Comparison of ENCODE assay signal across 2 cellular contexts in genomic region chr5:103280962-103281361, GRCh38.
TF ChIP-seq lines count a peak whose summit lies in the region.

No MANE protein-coding gene starts in this region.

TF ChIP-seq in GM23338, 12 proteins besides CTCF, POLR2A, EP300 and RAD21 (continued from another document):
- no peak for TF ChIP-seq REST (IDR thresholded peaks at IDR 0.05; ENCODE audit: unreplicated experiment)
- TF ChIP-seq ZNF331 (CRISPR knock-in tag; IDR thresholded peaks at IDR 0.05; ENCODE audit: low read depth): no peak
- TF ChIP-seq, protein P1, sequence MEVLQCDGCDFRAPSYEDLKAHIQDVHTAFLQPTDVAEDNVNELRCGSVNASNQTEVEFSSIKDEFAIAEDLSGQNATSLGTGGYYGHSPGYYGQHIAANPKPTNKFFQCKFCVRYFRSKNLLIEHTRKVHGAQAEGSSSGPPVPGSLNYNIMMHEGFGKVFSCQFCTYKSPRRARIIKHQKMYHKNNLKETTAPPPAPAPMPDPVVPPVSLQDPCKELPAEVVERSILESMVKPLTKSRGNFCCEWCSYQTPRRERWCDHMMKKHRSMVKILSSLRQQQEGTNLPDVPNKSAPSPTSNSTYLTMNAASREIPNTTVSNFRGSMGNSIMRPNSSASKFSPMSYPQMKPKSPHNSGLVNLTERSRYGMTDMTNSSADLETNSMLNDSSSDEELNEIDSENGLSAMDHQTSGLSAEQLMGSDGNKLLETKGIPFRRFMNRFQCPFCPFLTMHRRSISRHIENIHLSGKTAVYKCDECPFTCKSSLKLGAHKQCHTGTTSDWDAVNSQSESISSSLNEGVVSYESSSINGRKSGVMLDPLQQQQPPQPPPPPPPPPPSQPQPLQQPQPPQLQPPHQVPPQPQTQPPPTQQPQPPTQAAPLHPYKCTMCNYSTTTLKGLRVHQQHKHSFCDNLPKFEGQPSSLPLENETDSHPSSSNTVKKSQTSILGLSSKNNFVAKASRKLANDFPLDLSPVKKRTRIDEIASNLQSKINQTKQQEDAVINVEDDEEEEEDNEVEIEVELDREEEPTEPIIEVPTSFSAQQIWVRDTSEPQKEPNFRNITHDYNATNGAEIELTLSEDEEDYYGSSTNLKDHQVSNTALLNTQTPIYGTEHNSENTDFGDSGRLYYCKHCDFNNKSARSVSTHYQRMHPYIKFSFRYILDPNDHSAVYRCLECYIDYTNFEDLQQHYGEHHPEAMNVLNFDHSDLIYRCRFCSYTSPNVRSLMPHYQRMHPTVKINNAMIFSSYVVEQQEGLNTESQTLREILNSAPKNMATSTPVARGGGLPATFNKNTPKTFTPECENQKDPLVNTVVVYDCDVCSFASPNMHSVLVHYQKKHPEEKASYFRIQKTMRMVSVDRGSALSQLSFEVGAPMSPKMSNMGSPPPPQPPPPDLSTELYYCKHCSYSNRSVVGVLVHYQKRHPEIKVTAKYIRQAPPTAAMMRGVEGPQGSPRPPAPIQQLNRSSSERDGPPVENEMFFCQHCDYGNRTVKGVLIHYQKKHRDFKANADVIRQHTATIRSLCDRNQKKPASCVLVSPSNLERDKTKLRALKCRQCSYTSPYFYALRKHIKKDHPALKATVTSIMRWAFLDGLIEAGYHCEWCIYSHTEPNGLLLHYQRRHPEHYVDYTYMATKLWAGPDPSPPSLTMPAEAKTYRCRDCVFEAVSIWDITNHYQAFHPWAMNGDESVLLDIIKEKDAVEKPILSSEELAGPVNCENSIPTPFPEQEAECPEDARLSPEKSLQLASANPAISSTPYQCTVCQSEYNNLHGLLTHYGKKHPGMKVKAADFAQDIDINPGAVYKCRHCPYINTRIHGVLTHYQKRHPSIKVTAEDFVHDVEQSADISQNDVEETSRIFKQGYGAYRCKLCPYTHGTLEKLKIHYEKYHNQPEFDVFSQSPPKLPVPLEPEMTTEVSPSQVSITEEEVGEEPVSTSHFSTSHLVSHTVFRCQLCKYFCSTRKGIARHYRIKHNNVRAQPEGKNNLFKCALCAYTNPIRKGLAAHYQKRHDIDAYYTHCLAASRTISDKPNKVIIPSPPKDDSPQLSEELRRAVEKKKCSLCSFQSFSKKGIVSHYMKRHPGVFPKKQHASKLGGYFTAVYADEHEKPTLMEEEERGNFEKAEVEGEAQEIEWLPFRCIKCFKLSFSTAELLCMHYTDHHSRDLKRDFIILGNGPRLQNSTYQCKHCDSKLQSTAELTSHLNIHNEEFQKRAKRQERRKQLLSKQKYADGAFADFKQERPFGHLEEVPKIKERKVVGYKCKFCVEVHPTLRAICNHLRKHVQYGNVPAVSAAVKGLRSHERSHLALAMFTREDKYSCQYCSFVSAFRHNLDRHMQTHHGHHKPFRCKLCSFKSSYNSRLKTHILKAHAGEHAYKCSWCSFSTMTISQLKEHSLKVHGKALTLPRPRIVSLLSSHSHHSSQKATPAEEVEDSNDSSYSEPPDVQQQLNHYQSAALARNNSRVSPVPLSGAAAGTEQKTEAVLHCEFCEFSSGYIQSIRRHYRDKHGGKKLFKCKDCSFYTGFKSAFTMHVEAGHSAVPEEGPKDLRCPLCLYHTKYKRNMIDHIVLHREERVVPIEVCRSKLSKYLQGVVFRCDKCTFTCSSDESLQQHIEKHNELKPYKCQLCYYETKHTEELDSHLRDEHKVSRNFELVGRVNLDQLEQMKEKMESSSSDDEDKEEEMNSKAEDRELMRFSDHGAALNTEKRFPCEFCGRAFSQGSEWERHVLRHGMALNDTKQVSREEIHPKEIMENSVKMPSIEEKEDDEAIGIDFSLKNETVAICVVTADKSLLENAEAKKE (CRISPR knock-in tag; IDR thresholded peaks at IDR 0.05): no peak
- TF ChIP-seq EZH2phosphoT487 (IDR thresholded peaks at IDR 0.05; ENCODE audit: unreplicated experiment): no peak
- no peak for TF ChIP-seq ZNF114 (CRISPR knock-in tag; IDR thresholded peaks at IDR 0.05)
TF ChIP-seq in GM23338: peak in this region for 0.

TF ChIP-seq in K562, 482 proteins besides CTCF, POLR2A, EP300 and RAD21 (continued from another document and continues in another):
- TF ChIP-seq, protein P2, sequence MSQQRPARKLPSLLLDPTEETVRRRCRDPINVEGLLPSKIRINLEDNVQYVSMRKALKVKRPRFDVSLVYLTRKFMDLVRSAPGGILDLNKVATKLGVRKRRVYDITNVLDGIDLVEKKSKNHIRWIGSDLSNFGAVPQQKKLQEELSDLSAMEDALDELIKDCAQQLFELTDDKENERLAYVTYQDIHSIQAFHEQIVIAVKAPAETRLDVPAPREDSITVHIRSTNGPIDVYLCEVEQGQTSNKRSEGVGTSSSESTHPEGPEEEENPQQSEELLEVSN (IDR thresholded peaks at IDR 0.05; ENCODE audit: borderline replicate concordance in 1 of 2, extremely low read depth in 1 of 2, insufficient read depth in 1 of 2, insufficient read length in 1 of 2, low read depth in 1 of 2, low read length in 1 of 2, poor library complexity in 1 of 2, severe bottlenecking in 1 of 2): no peak
- TF ChIP-seq ZNF23 (CRISPR knock-in tag; IDR thresholded peaks at IDR 0.05) (0 out of 2 replicates have a peak, but pooled peaks have one; percentile 72), ARID1B (IDR thresholded peaks at IDR 0.05) (peak; percentile 68), CBFA2T3 (IDR thresholded peaks at IDR 0.05) (peak; percentile 88), SNIP1 (IDR thresholded peaks at IDR 0.05; ENCODE audit: low read depth) (no peak), ZNF436 (CRISPR knock-in tag; IDR thresholded peaks at IDR 0.05) (no peak), ZNF785 (CRISPR knock-in tag; IDR thresholded peaks at IDR 0.05) (no peak), IRF2 (CRISPR knock-in tag; IDR thresholded peaks at IDR 0.05) (no peak), SIN3A (IDR thresholded peaks at IDR 0.05; ENCODE audit: borderline replicate concordance in 2 of 2, control insufficient read depth in 1 of 2, low read depth in 2 of 2, low read length in 2 of 2) (no peak), CBFA2T2 (conservative IDR thresholded peaks at IDR 0.05) (peak; percentile 84), ZNF778 (CRISPR knock-in tag; IDR thresholded peaks at IDR 0.05) (no peak), TAL1 (IDR thresholded peaks at IDR 0.05) (peak; percentile 80), PRPF4 (IDR thresholded peaks at IDR 0.05; ENCODE audit: insufficient read depth, low read depth, low read length, poor library complexity, severe bottlenecking) (no peak), GTF2E2 (tag; IDR thresholded peaks at IDR 0.05) (no peak), EGR1 (conservative IDR thresholded peaks at IDR 0.05) (no peak), NCOR1 (IDR thresholded peaks at IDR 0.05) (peak; percentile 63), E2F1 (CRISPR knock-in tag; IDR thresholded peaks at IDR 0.05) (no peak), TCF3 (CRISPR knock-in tag; IDR thresholded peaks at IDR 0.05) (peak; percentile 58), EP400 (IDR thresholded peaks at IDR 0.05) (peak; percentile 33; the same call in 1 of the 2 replicates), ZNF75A (CRISPR knock-in tag; IDR thresholded peaks at IDR 0.05) (no peak), STAT5A (IDR thresholded peaks at IDR 0.05; ENCODE audit: borderline replicate concordance, low read length) (peak; percentile 34; the same call in 1 of the 2 replicates), POLR2AphosphoS5 (IDR thresholded peaks at IDR 0.05; ENCODE audit: control insufficient read depth, insufficient read depth, low read depth, low read length) (peak; percentile 77), FOS (IDR thresholded peaks at IDR 0.05; ENCODE audit: extremely low read depth, insufficient read length) (no peak), TRIM24 (IDR thresholded peaks at IDR 0.05) (peak; percentile 78 to 80), TEAD4 (IDR thresholded peaks at IDR 0.05; ENCODE audit: low read length) (peak; percentile 83), TEAD4 (CRISPR knock-in tag; IDR thresholded peaks at IDR 0.05; ENCODE audit: borderline replicate concordance) (no peak), TCF7L2 (IDR thresholded peaks at IDR 0.05; ENCODE audit: low read depth, low read length) (no peak), CBX8 (IDR thresholded peaks at IDR 0.05; ENCODE audit: borderline replicate concordance, extremely low read depth, low read depth, low read length, poor library complexity, severe bottlenecking) (no peak), DPF2 (IDR thresholded peaks at IDR 0.05) (0 out of 2 replicates have a peak, but pooled peaks have one; percentile 26), HDAC6 (IDR thresholded peaks at IDR 0.05; ENCODE audit: low read depth, low read length) (no peak), CBX3 (IDR thresholded peaks at IDR 0.05; ENCODE audit: borderline replicate concordance in 1 of 2, low read length in 2 of 2) (0 out of 3 replicates have a peak, but pooled peaks of 1 of the 2 experiments have one; percentile 29), PTBP1 (IDR thresholded peaks at IDR 0.05; ENCODE audit: low read depth, low read length) (no peak), LEF1 (IDR thresholded peaks at IDR 0.05) (no peak), ZNF707 (CRISPR knock-in tag; conservative IDR thresholded peaks at IDR 0.05) (no peak)
- TF ChIP-seq, protein P3, sequence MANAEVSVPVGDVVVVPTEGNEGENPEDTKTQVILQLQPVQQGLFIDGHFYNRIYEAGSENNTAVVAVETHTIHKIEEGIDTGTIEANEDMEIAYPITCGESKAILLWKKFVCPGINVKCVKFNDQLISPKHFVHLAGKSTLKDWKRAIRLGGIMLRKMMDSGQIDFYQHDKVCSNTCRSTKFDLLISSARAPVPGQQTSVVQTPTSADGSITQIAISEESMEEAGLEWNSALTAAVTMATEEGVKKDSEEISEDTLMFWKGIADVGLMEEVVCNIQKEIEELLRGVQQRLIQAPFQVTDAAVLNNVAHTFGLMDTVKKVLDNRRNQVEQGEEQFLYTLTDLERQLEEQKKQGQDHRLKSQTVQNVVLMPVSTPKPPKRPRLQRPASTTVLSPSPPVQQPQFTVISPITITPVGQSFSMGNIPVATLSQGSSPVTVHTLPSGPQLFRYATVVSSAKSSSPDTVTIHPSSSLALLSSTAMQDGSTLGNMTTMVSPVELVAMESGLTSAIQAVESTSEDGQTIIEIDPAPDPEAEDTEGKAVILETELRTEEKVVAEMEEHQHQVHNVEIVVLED (CRISPR knock-in tag; IDR thresholded peaks at IDR 0.05): no peak
- TF ChIP-seq, protein P4, sequence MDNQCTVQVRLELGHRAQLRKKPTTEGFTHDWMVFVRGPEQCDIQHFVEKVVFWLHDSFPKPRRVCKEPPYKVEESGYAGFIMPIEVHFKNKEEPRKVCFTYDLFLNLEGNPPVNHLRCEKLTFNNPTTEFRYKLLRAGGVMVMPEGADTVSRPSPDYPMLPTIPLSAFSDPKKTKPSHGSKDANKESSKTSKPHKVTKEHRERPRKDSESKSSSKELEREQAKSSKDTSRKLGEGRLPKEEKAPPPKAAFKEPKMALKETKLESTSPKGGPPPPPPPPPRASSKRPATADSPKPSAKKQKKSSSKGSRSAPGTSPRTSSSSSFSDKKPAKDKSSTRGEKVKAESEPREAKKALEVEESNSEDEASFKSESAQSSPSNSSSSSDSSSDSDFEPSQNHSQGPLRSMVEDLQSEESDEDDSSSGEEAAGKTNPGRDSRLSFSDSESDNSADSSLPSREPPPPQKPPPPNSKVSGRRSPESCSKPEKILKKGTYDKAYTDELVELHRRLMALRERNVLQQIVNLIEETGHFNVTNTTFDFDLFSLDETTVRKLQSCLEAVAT (IDR thresholded peaks at IDR 0.05): peak in 1 of 2 experiments; percentile 95; a peak in 2 of 4 replicates
- TF ChIP-seq, protein P5, sequence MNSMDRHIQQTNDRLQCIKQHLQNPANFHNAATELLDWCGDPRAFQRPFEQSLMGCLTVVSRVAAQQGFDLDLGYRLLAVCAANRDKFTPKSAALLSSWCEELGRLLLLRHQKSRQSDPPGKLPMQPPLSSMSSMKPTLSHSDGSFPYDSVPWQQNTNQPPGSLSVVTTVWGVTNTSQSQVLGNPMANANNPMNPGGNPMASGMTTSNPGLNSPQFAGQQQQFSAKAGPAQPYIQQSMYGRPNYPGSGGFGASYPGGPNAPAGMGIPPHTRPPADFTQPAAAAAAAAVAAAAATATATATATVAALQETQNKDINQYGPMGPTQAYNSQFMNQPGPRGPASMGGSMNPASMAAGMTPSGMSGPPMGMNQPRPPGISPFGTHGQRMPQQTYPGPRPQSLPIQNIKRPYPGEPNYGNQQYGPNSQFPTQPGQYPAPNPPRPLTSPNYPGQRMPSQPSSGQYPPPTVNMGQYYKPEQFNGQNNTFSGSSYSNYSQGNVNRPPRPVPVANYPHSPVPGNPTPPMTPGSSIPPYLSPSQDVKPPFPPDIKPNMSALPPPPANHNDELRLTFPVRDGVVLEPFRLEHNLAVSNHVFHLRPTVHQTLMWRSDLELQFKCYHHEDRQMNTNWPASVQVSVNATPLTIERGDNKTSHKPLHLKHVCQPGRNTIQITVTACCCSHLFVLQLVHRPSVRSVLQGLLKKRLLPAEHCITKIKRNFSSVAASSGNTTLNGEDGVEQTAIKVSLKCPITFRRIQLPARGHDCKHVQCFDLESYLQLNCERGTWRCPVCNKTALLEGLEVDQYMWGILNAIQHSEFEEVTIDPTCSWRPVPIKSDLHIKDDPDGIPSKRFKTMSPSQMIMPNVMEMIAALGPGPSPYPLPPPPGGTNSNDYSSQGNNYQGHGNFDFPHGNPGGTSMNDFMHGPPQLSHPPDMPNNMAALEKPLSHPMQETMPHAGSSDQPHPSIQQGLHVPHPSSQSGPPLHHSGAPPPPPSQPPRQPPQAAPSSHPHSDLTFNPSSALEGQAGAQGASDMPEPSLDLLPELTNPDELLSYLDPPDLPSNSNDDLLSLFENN (IDR thresholded peaks at IDR 0.05; ENCODE audit: low read depth in 2 of 2, low read length in 2 of 2): 0 out of 4 replicates have a peak, but pooled peaks of 1 of the 2 experiments have one; percentile 55
- TF ChIP-seq, protein P6, sequence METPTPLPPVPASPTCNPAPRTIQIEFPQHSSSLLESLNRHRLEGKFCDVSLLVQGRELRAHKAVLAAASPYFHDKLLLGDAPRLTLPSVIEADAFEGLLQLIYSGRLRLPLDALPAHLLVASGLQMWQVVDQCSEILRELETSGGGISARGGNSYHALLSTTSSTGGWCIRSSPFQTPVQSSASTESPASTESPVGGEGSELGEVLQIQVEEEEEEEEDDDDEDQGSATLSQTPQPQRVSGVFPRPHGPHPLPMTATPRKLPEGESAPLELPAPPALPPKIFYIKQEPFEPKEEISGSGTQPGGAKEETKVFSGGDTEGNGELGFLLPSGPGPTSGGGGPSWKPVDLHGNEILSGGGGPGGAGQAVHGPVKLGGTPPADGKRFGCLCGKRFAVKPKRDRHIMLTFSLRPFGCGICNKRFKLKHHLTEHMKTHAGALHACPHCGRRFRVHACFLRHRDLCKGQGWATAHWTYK (CRISPR knock-in tag; IDR thresholded peaks at IDR 0.05): no peak
- TF ChIP-seq, protein P7, sequence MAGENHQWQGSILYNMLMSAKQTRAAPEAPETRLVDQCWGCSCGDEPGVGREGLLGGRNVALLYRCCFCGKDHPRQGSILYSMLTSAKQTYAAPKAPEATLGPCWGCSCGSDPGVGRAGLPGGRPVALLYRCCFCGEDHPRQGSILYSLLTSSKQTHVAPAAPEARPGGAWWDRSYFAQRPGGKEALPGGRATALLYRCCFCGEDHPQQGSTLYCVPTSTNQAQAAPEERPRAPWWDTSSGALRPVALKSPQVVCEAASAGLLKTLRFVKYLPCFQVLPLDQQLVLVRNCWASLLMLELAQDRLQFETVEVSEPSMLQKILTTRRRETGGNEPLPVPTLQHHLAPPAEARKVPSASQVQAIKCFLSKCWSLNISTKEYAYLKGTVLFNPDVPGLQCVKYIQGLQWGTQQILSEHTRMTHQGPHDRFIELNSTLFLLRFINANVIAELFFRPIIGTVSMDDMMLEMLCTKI (IDR thresholded peaks at IDR 0.05; ENCODE audit: partially characterized antibody): no peak
